In genomic region chr19:19866599-19867248, GRCh38 we compare ENCODE assay signal across 8 cellular contexts. TPM values are rescaled to one million over a fixed set of nuclear protein-coding genes. Genes with fewer than 3 reads are reported as not detected.
DNase-seq lines count a peak whose midpoint lies in the region; ATAC-seq and TF ChIP-seq lines count a peak whose summit lies in the region.

No MANE protein-coding gene starts in this region.

- peak overlapping the region; percentile 97 for H3K27ac Mint-ChIP-seq in CD4-positive, alpha-beta T cell
- H3K27ac Mint-ChIP-seq in activated CD4-positive, alpha-beta T cell treated with anti-CD3 and anti-CD28 coated beads, Interleukin-2, amount 10 ng/mL, durations not matched to agents 7 days and 5 days = peak overlapping the region; percentile 100
- peak overlapping the region; percentile 100 for H3K27ac Mint-ChIP-seq in mesothelial cell of epicardium
- H3K27ac Mint-ChIP-seq in stimulated activated naive CD8-positive, alpha-beta T cell treated with anti-CD3 and anti-CD28 coated beads, Interleukin-15, amount 100 ng/mL, for 72 hours = peak overlapping the region; percentile 98 to 100

- H3K27me3 ChIP-seq in CD4-positive, alpha-beta T cell (ENCODE audit: control insufficient read depth, insufficient read depth, low read length) = no peaks in the 10 kb centered on the region
- H3K27me3 ChIP-seq in KMS-11 (ENCODE audit: insufficient read depth, low read depth) (no peaks in the 10 kb centered on the region), ectodermal cell (ENCODE audit: control insufficient read depth, insufficient read depth, low read length, poor library complexity, severe bottlenecking) (no peaks in the 10 kb centered on the region)

- H3K4me3 Mint-ChIP-seq in CD4-positive, alpha-beta T cell = peak overlapping the region; percentile 97
- H3K4me3 Mint-ChIP-seq in activated CD4-positive, alpha-beta T cell treated with anti-CD3 and anti-CD28 coated beads, Interleukin-2, amount 10 ng/mL, durations not matched to agents 7 days and 5 days = peak overlapping the region; percentile 100
- H3K4me3 Mint-ChIP-seq in mesothelial cell of epicardium = peak overlapping the region; percentile 100
- H3K4me3 Mint-ChIP-seq in stimulated activated naive CD8-positive, alpha-beta T cell treated with anti-CD3 and anti-CD28 coated beads, Interleukin-15, amount 100 ng/mL, for 72 hours = peak overlapping the region; percentile 99 to 100

- CTCF ChIA-PET in CD4-positive, alpha-beta T cell (lab: Charles Lee) = interaction anchor here (1.0 to 1.7 kb wide), 2 partner anchors 91 to 334 kb away, joined by 3 to 4 read pairs; no protein-coding TSS in a partner anchor
- CTCF ChIA-PET in activated CD4-positive, alpha-beta T cell treated with anti-CD3 and anti-CD28 coated beads, Interleukin-2, amount 10 ng/mL, durations not matched to agents 7 days and 5 days (lab: Charles Lee) = interaction anchor here (0.7 to 0.8 kb wide), 2 partner anchors 334 to 1382 kb away, joined by 3 read pairs; no protein-coding TSS in a partner anchor

- H3K79me2 ChIP-seq in KMS-11 (ENCODE audit: insufficient read depth, low read depth) = peaks cover 14% of the 10 kb centered on the region; the same call in 1 of the 2 replicates

- peaks cover 44% of the 10 kb centered on the region for H3K4me1 Mint-ChIP-seq in CD4-positive, alpha-beta T cell (ENCODE audit: low read depth)
- peaks cover 33% of the 10 kb centered on the region for H3K4me1 Mint-ChIP-seq in activated CD4-positive, alpha-beta T cell treated with anti-CD3 and anti-CD28 coated beads, Interleukin-2, amount 10 ng/mL, durations not matched to agents 7 days and 5 days
- H3K4me1 Mint-ChIP-seq in mesothelial cell of epicardium = peaks cover 22% of the 10 kb centered on the region
- peaks cover 33% of the 10 kb centered on the region for H3K4me1 Mint-ChIP-seq in stimulated activated naive CD8-positive, alpha-beta T cell treated with anti-CD3 and anti-CD28 coated beads, Interleukin-15, amount 100 ng/mL, for 72 hours

- H3K27me3 Mint-ChIP-seq in CD4-positive, alpha-beta T cell = no peaks in the 10 kb centered on the region
- no peaks in the 10 kb centered on the region for H3K27me3 Mint-ChIP-seq in activated CD4-positive, alpha-beta T cell treated with anti-CD3 and anti-CD28 coated beads, Interleukin-2, amount 10 ng/mL, durations not matched to agents 7 days and 5 days
- no peaks in the 10 kb centered on the region for H3K27me3 Mint-ChIP-seq in mesothelial cell of epicardium (ENCODE audit: low read depth)
- no peaks in the 10 kb centered on the region for H3K27me3 Mint-ChIP-seq in stimulated activated naive CD8-positive, alpha-beta T cell treated with anti-CD3 and anti-CD28 coated beads, Interleukin-15, amount 100 ng/mL, for 72 hours

- ATAC-seq in CD4-positive, alpha-beta T cell (ENCODE audit: poor library complexity) = no peak
- ATAC-seq in stimulated activated naive CD8-positive, alpha-beta T cell treated with anti-CD3 and anti-CD28 coated beads, Interleukin-15, amount 100 ng/mL, for 72 hours = peak; percentile 39
- no peak for ATAC-seq in HG03280 (IDR thresholded peaks at IDR 0.05; ENCODE audit: unreplicated experiment)

- H4K20me1 ChIP-seq in KMS-11 (ENCODE audit: insufficient read depth) = no peaks in the 10 kb centered on the region

- H3K36me3 ChIP-seq in KMS-11 (ENCODE audit: insufficient read depth) (no peaks in the 10 kb centered on the region), ectodermal cell (ENCODE audit: control insufficient read depth, insufficient read depth, low read length) (peaks cover 3% of the 10 kb centered on the region)

- no peak overlapping the region for H3K4me3 ChIP-seq in KMS-11 (IDR thresholded peaks at IDR 0.05; ENCODE audit: insufficient read depth, low read depth, low read length)
- H3K4me3 ChIP-seq in ectodermal cell (ENCODE audit: insufficient read depth, low read depth, low read length) = peak overlapping the region; percentile 73

- POLR2A ChIA-PET in CD4-positive, alpha-beta T cell (lab: Charles Lee) = interaction anchor here (0.9 to 5.1 kb wide), 25 partner anchors 11 to 1986 kb away, joined by 3 to 160 read pairs (median 6); partner anchors contain the start of genes ATP13A1, LPAR2, NDUFA13 and TSSK6
- POLR2A ChIA-PET in activated CD4-positive, alpha-beta T cell treated with anti-CD3 and anti-CD28 coated beads, Interleukin-2, amount 10 ng/mL, durations not matched to agents 7 days and 5 days (lab: Charles Lee) = interaction anchor here (0.6 to 1.5 kb wide), 3 partner anchors 34 to 248 kb away, joined by 3 to 10 read pairs (median 5); partner anchors contain the start of genes ZNF506 and ZNF93

- peaks cover 26% of the 10 kb centered on the region for H3K36me3 Mint-ChIP-seq in CD4-positive, alpha-beta T cell (ENCODE audit: low read depth)
- peaks cover 37% of the 10 kb centered on the region for H3K36me3 Mint-ChIP-seq in activated CD4-positive, alpha-beta T cell treated with anti-CD3 and anti-CD28 coated beads, Interleukin-2, amount 10 ng/mL, durations not matched to agents 7 days and 5 days (ENCODE audit: low read depth)
- H3K36me3 Mint-ChIP-seq in mesothelial cell of epicardium = peaks cover 14% of the 10 kb centered on the region

- H2AFZ ChIP-seq in KMS-11 (ENCODE audit: low read depth) = peak overlapping the region; percentile 99

- no peaks in the 10 kb centered on the region for H3K9me3 ChIP-seq in CD4-positive, alpha-beta T cell (ENCODE audit: control insufficient read depth, low read length)
- no peaks in the 10 kb centered on the region for H3K9me3 ChIP-seq in ectodermal cell (ENCODE audit: control insufficient read depth, low read length)

- intact Hi-C loops in CD4-positive, alpha-beta T cell (cut with DNase I, micrococcal nuclease) = loop anchor here (1.0 to 5.0 kb wide), 6 partner anchors 34 to 204 kb away; partner anchors contain the start of genes ZNF93 (in 2 of the 2), ATP13A1 (in 1 of the 2), ZNF101 (in 1 of the 2) and ZNF14 (in 1 of the 2)

- peak overlapping the region; percentile 41; the same call in 1 of the 2 replicates for H3K4me2 ChIP-seq in KMS-11

- H3K27ac ChIP-seq in CD4-positive, alpha-beta T cell (ENCODE audit: low read depth, low read length) = peak overlapping the region; percentile 88
- H3K27ac ChIP-seq in KMS-11 = peak overlapping the region; percentile 91
- H3K27ac ChIP-seq in ectodermal cell (ENCODE audit: insufficient read depth, low read depth, low read length, poor library complexity, severe bottlenecking) = peak overlapping the region; percentile 98

- WGBS in ectodermal cell, 2 experiments = 14 to 24% methylated on average over 23 of the region's 23 CpGs

- DNase-seq in CD4-positive, alpha-beta T cell = peak in 7 of 10 experiments; percentile 3 to 41 (median 31)
- peak; percentile 68 for DNase-seq in activated CD4-positive, alpha-beta T cell treated with anti-CD3 and anti-CD28 coated beads, Interleukin-2, amount 10 ng/mL, durations not matched to agents 7 days and 5 days
- DNase-seq in mesothelial cell of epicardium (ENCODE audit: low spot score in 2 of 2, unreplicated experiment in 2 of 2) (no peak), amniotic stem cell (lab: John Stamatoyannopoulos, UW) (no peak)
- DNase-seq in stimulated activated naive CD8-positive, alpha-beta T cell treated with anti-CD3 and anti-CD28 coated beads, Interleukin-15, amount 100 ng/mL, for 72 hours = peak; percentile 61 to 71

- no peaks in the 10 kb centered on the region for H3K4me1 ChIP-seq in KMS-11 (ENCODE audit: low read depth, poor library complexity, severe bottlenecking)
- H3K4me1 ChIP-seq in ectodermal cell (ENCODE audit: control insufficient read depth, insufficient read depth, low read length) = no peaks in the 10 kb centered on the region

- no peaks in the 10 kb centered on the region for H3K9me3 Mint-ChIP-seq in CD4-positive, alpha-beta T cell
- H3K9me3 Mint-ChIP-seq in activated CD4-positive, alpha-beta T cell treated with anti-CD3 and anti-CD28 coated beads, Interleukin-2, amount 10 ng/mL, durations not matched to agents 7 days and 5 days = peaks cover 30% of the 10 kb centered on the region
- H3K9me3 Mint-ChIP-seq in mesothelial cell of epicardium = peaks cover 3% of the 10 kb centered on the region
- H3K9me3 Mint-ChIP-seq in stimulated activated naive CD8-positive, alpha-beta T cell treated with anti-CD3 and anti-CD28 coated beads, Interleukin-15, amount 100 ng/mL, for 72 hours = peaks cover 0 to 6% of the 10 kb centered on the region in 2 donors

- no peak for TF ChIP-seq CTCF in CD4-positive, alpha-beta T cell (IDR thresholded peaks at IDR 0.05)
- TF ChIP-seq CTCF in KMS-11 (conservative IDR thresholded peaks at IDR 0.05; ENCODE audit: low read depth, low read length) (no peak), mesothelial cell of epicardium (IDR thresholded peaks at IDR 0.05; ENCODE audit: unreplicated experiment) (no peak)

- peak overlapping the region; percentile 81; the same call in 1 of the 2 replicates for H3K9ac ChIP-seq in KMS-11

RNA-seq across cellular contexts. Expression of gene ZNF253, which starts 1.0 kb away (rescaled TPM):
- total RNA-seq in CD4-positive, alpha-beta T cell = 1 to 10 TPM; 4.9 to 5.2 TPM
- total RNA-seq in activated CD4-positive, alpha-beta T cell treated with anti-CD3 and anti-CD28 coated beads, Interleukin-2, amount 10 ng/mL, durations not matched to agents 7 days and 5 days = 10 to 100 TPM; 19.8 to 22.5 TPM
- polyA plus RNA-seq in ectodermal cell (2013, experiment 1 of 4) = 30.2 TPM
- polyA plus RNA-seq in ectodermal cell (2013, experiment 2 of 4) = 34.0 TPM
- polyA plus RNA-seq in ectodermal cell (2013, experiment 3 of 4) = 28.1 TPM
- 31.0 TPM for polyA plus RNA-seq in ectodermal cell (2013, experiment 4 of 4)
- 28.1 to 33.3 TPM (median 32.8 TPM) in 3 replicates for total RNA-seq in mesothelial cell of epicardium

RNA-seq across cellular contexts. Expression of gene ZNF93, which starts 34.0 kb away (rescaled TPM):
- total RNA-seq in CD4-positive, alpha-beta T cell = 1 to 10 TPM; 4.4 to 5.4 TPM
- 10 to 100 TPM; 14.7 to 15.8 TPM for total RNA-seq in activated CD4-positive, alpha-beta T cell treated with anti-CD3 and anti-CD28 coated beads, Interleukin-2, amount 10 ng/mL, durations not matched to agents 7 days and 5 days
- 47.6 TPM for polyA plus RNA-seq in ectodermal cell (2013, experiment 1 of 4)
- 57.2 TPM for polyA plus RNA-seq in ectodermal cell (2013, experiment 2 of 4)
- 44.3 TPM for polyA plus RNA-seq in ectodermal cell (2013, experiment 3 of 4)
- 45.4 TPM for polyA plus RNA-seq in ectodermal cell (2013, experiment 4 of 4)
- 25.6 to 28.4 TPM (median 28.2 TPM) in 3 replicates for total RNA-seq in mesothelial cell of epicardium

RNA-seq across cellular contexts. Expression of gene ZNF506, which starts 45.2 kb away (rescaled TPM):
- total RNA-seq in CD4-positive, alpha-beta T cell = 10 to 100 TPM; 48.0 to 50.7 TPM
- 10 to 100 TPM; 23.0 to 26.7 TPM for total RNA-seq in activated CD4-positive, alpha-beta T cell treated with anti-CD3 and anti-CD28 coated beads, Interleukin-2, amount 10 ng/mL, durations not matched to agents 7 days and 5 days
- 13.5 TPM for polyA plus RNA-seq in ectodermal cell (2013, experiment 1 of 4)
- polyA plus RNA-seq in ectodermal cell (2013, experiment 2 of 4) = 12.1 TPM
- polyA plus RNA-seq in ectodermal cell (2013, experiment 3 of 4) = 10.1 TPM
- polyA plus RNA-seq in ectodermal cell (2013, experiment 4 of 4) = 12.1 TPM
- 17.6 to 21.3 TPM (median 19.9 TPM) in 3 replicates for total RNA-seq in mesothelial cell of epicardium

Comparison
In these comparisons a context has a peak if more than half of its experiments do, and no peak if none do; other contexts are left out.
1. DNase-seq: peak in CD4-positive, alpha-beta T cell (7 of 10), activated CD4-positive, alpha-beta T cell treated with anti-CD3 and anti-CD28 coated beads, Interleukin-2, amount 10 ng/mL, durations not matched to agents 7 days and 5 days (single experiment) and stimulated activated naive CD8-positive, alpha-beta T cell treated with anti-CD3 and anti-CD28 coated beads, Interleukin-15, amount 100 ng/mL, for 72 hours (2 of 2); none in mesothelial cell of epicardium (0 of 2) and amniotic stem cell (single experiment).
2. Peak in every context shown above with its lines, with median percentiles within 50 percentile points of each other: H3K27ac ChIP-seq, H3K27ac Mint-ChIP-seq and H3K4me3 Mint-ChIP-seq.